Comparison of ENCODE assay signal across 16 cellular contexts in genomic region chr3:183844606-183845005, GRCh38. TPM values are rescaled to one million over a fixed set of nuclear protein-coding genes. Genes with fewer than 3 reads are reported as not detected.
DNase-seq lines count a peak whose midpoint lies in the region; ATAC-seq and TF ChIP-seq lines count a peak whose summit lies in the region.
"Had no signal": no experiment of that assay in that cellular context is flagged by ENCODE, and none has a peak within 500 bp of the region (broad histone marks: within the 10 kb centered on the region; RNA-seq: fewer than 3 reads in every experiment).

No MANE protein-coding gene starts in this region.

- H3T11ph ChIP-seq in H9 (ENCODE audit: low read length) = no peak overlapping the region

- no peak overlapping the region for H2BK15ac ChIP-seq in H9 (ENCODE audit: low read depth, low read length)

- no peak overlapping the region for H2BK120ac ChIP-seq in H9 (ENCODE audit: low read depth, low read length, poor library complexity, severe bottlenecking)

- no peak overlapping the region for H4K8ac ChIP-seq in H9 (replicated peaks; ENCODE audit: insufficient read length, low read depth, low read length)

- no peak overlapping the region for H3K18ac ChIP-seq in H9 (ENCODE audit: insufficient read length, low read depth, low read length)

- H2AFZ ChIP-seq in H9 (ENCODE audit: low read length) = no peak overlapping the region

- no peak overlapping the region for H2AK5ac ChIP-seq in H9 (ENCODE audit: insufficient read length, low read length)

- peaks cover 22% of the 10 kb centered on the region for H3K4me1 ChIP-seq in RWPE2 (ENCODE audit: insufficient read depth, poor library complexity, severe bottlenecking)
- H3K4me1 ChIP-seq in H9 (ENCODE audit: insufficient read depth, low read length) = no peaks in the 10 kb centered on the region
- H3K4me1 ChIP-seq: left ventricle myocardium inferior, sigmoid colon had no signal

- no peak overlapping the region for H2BK12ac ChIP-seq in H9 (ENCODE audit: insufficient read length, low read depth, low read length)

- no peak for DNase-seq in T-helper 1 cell
- DNase-seq in RWPE2 (ENCODE audit: low spot score) = no peak
- DNase-seq in skeletal muscle cell (ENCODE audit: low read depth) = peak; percentile 62
- DNase-seq in NCI-H187 treated with DMSO at 0.1 percent for 48 hours (lab: John Stamatoyannopoulos, UW) = no peak
- no peak for DNase-seq in NCI-H2029 treated with DMSO at 0.1 percent for 48 hours (lab: John Stamatoyannopoulos, UW)
- no peak for DNase-seq in H9
- DNase-seq: activated effector memory CD4-positive, alpha-beta T cell treated with anti-CD3 and anti-CD28 coated beads, Interleukin-2, amount 50 U/mL, for 16 hours; AML-193; erythroblast; left ventricle myocardium inferior; NCI-H526; sigmoid colon; stimulated activated CD8-positive, alpha-beta memory T cell treated with anti-CD3 and anti-CD28 coated beads, Interleukin-4, amount 100 ng/mL, for 48 hours; T-helper 17 cell had no signal

- ATAC-seq in RWPE2 (ENCODE audit: low read depth) = peak; percentile 87
- peak; percentile 84 for ATAC-seq in esophagus mucosa
- ATAC-seq: T-helper 17 cell had no signal

- H3K36me3 Mint-ChIP-seq in T-helper 1 cell treated with Interleukin-12 subunit alpha and Interleukin-12 subunit beta and Interleukin-4 antibody, amounts not matched to agents 30 μg/mL and 1 μg/mL, for 36 hours (ENCODE audit: low read depth) = peaks cover 37% of the 10 kb centered on the region
- H3K36me3 Mint-ChIP-seq in H9 (ENCODE audit: insufficient read depth in 1 of 3, low read depth in 3 of 3) = peaks cover 19 to 74% (median 73%) of the 10 kb centered on the region in 3 experiments; a peak in 6 of 7 replicates

- H4K5ac ChIP-seq in H9 (ENCODE audit: insufficient read length, low read depth, low read length) = no peak overlapping the region

- H3K9me3 ChIP-seq in RWPE2 (ENCODE audit: severe bottlenecking) = no peaks in the 10 kb centered on the region
- H3K9me3 ChIP-seq in H9 (ENCODE audit: control insufficient read depth, low read depth, low read length) = no peaks in the 10 kb centered on the region
- H3K9me3 ChIP-seq: left ventricle myocardium inferior, sigmoid colon had no signal

- no peak overlapping the region for H2BK20ac ChIP-seq in H9 (ENCODE audit: low read depth, low read length, poor library complexity, severe bottlenecking)

- no peak overlapping the region for H3K4me3 ChIP-seq in RWPE2 (ENCODE audit: severe bottlenecking)
- H3K4me3 ChIP-seq in skeletal muscle cell (ENCODE audit: low read depth, low read length) = no peak overlapping the region
- H3K4me3 ChIP-seq: left ventricle myocardium inferior, sigmoid colon had no signal

- H4K20me1 ChIP-seq in H9 (ENCODE audit: control insufficient read depth, insufficient read depth, insufficient read length) = no peaks in the 10 kb centered on the region

- H3K27me3 ChIP-seq in RWPE2 (ENCODE audit: insufficient read depth, poor library complexity, severe bottlenecking) (no peaks in the 10 kb centered on the region), H9 (ENCODE audit: insufficient read depth, low read length) (no peaks in the 10 kb centered on the region)
- H3K27me3 ChIP-seq: sigmoid colon had no signal

- H3K9ac ChIP-seq in H9 (ENCODE audit: extremely low read depth, insufficient read length, low read length) = no peak overlapping the region

- H3K27me3 Mint-ChIP-seq in T-helper 1 cell treated with Interleukin-12 subunit alpha and Interleukin-12 subunit beta and Interleukin-4 antibody, amounts not matched to agents 30 μg/mL and 1 μg/mL, for 36 hours (ENCODE audit: low read depth) = no peaks in the 10 kb centered on the region
- H3K27me3 Mint-ChIP-seq in H9 (ENCODE audit: low read depth) = no peaks in the 10 kb centered on the region
- H3K27me3 Mint-ChIP-seq: T-helper 17 cell had no signal

- H3K9me3 Mint-ChIP-seq in T-helper 1 cell treated with Interleukin-12 subunit alpha and Interleukin-12 subunit beta and Interleukin-4 antibody, amounts not matched to agents 30 μg/mL and 1 μg/mL, for 36 hours = no peaks in the 10 kb centered on the region
- no peaks in the 10 kb centered on the region for H3K9me3 Mint-ChIP-seq in H9

- peak overlapping the region; percentile 46 for H3K27ac Mint-ChIP-seq in T-helper 1 cell treated with Interleukin-12 subunit alpha and Interleukin-12 subunit beta and Interleukin-4 antibody, amounts not matched to agents 30 μg/mL and 1 μg/mL, for 36 hours
- no peak overlapping the region for H3K27ac Mint-ChIP-seq in H9

- H3K14ac ChIP-seq in H9 (ENCODE audit: insufficient read depth, low read length) = no peak overlapping the region

- no peak overlapping the region for H2BK5ac ChIP-seq in H9 (ENCODE audit: insufficient read length, low read length)

- H3K27ac ChIP-seq in RWPE2 (ENCODE audit: poor library complexity, severe bottlenecking) (peak overlapping the region; percentile 75), H9 (ENCODE audit: insufficient read length, low read depth, low read length) (no peak overlapping the region)
- H3K27ac ChIP-seq: left ventricle myocardium inferior, sigmoid colon had no signal

- H3K36me3 ChIP-seq in RWPE2 (ENCODE audit: low read depth) = peaks cover 80% of the 10 kb centered on the region

- H3K4ac ChIP-seq in H9 (ENCODE audit: low read depth, low read length) = no peak overlapping the region

- no peaks in the 10 kb centered on the region for H3K79me2 ChIP-seq in H9 (ENCODE audit: insufficient read depth, low read length)

- peaks cover 15% of the 10 kb centered on the region for H3K4me1 Mint-ChIP-seq in T-helper 1 cell treated with Interleukin-12 subunit alpha and Interleukin-12 subunit beta and Interleukin-4 antibody, amounts not matched to agents 30 μg/mL and 1 μg/mL, for 36 hours (ENCODE audit: low read depth)
- no peaks in the 10 kb centered on the region; a peak in 2 of 4 replicates for H3K4me1 Mint-ChIP-seq in H9
- H3K4me1 Mint-ChIP-seq: T-helper 17 cell had no signal

- H3K79me1 ChIP-seq in H9 (ENCODE audit: insufficient read depth, low read depth, low read length, poor library complexity, severe bottlenecking) = no peaks in the 10 kb centered on the region

- WGBS in H9 (ENCODE audit: extremely low coverage, insufficient read length, low lambda C conversion rate) = no CpG with 5 or more reads among the region's 2 CpGs

- TF ChIP-seq CTCF in RWPE2 (IDR thresholded peaks at IDR 0.05; ENCODE audit: poor library complexity, severe bottlenecking) = no peak
- TF ChIP-seq CTCF in H9 (conservative IDR thresholded peaks at IDR 0.05) = no peak

- H3K23ac ChIP-seq in H9 (ENCODE audit: insufficient read length, low read depth, low read length) = no peak overlapping the region

- no peak overlapping the region for H3K4me2 ChIP-seq in H9 (ENCODE audit: insufficient read depth, insufficient read length, low read length)

- H4K91ac ChIP-seq in H9 (ENCODE audit: insufficient read length, low read depth, low read length) = no peak overlapping the region

- no peak overlapping the region for H3K4me3 Mint-ChIP-seq in T-helper 1 cell treated with Interleukin-12 subunit alpha and Interleukin-12 subunit beta and Interleukin-4 antibody, amounts not matched to agents 30 μg/mL and 1 μg/mL, for 36 hours
- H3K4me3 Mint-ChIP-seq in H9 = no peak overlapping the region
- H3K4me3 Mint-ChIP-seq: T-helper 17 cell had no signal

- no peak overlapping the region for H3K56ac ChIP-seq in H9 (ENCODE audit: insufficient read length, low read depth, low read length)

- no peaks in the 10 kb centered on the region for H3K23me2 ChIP-seq in H9 (ENCODE audit: insufficient read length, low read depth, low read length, poor library complexity, severe bottlenecking)

RNA-seq across cellular contexts. Expression of gene MAP6D1, which starts 19.2 kb away (rescaled TPM):
- total RNA-seq in esophagus mucosa (2.0 TPM), H9 (2021) (5.6 and 7.1 TPM in 2 replicates)

RNA-seq across cellular contexts. Expression of gene PARL, which starts 40.1 kb away (rescaled TPM):
- total RNA-seq in esophagus mucosa (50.5 TPM), H9 (2021) (94.5 and 95.5 TPM in 2 replicates)
